14 cellular contexts compared by ENCODE assay signal in the genomic region with DNA sequence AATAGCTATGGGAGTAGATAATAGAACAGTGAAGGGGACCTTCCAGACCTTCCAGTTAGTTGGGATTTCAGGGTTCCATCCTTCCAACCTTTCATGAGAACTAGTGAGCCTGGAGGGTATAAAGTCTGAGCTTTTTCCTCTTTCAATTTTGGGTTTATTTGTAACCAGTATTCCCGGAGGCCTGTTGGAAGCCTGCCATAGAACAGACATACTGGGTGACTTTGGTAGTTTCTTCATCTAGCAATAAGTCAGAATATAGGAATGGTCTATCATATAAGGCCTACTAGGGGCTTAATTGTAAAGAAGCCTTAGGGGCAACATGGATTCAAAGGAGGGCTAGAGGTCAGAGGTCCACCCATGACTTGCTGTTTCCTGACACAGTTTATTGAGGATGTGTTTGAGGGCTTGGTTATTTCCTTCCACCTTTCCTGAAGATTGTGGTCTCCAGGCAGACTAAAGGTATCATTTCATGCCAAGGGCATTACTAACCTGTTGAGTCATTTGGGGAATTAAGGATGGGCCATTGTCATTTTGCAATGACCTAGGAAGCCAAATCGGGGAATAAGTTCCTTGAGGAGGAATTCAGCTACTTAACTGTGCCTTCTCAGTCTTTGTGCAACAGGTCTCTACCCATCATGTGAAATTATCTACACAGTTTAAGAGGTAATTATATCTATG.
"Had no signal": no experiment of that assay in that cellular context is flagged by ENCODE, and none has a peak within 500 bp of the region (broad histone marks: within the 10 kb centered on the region; RNA-seq: fewer than 3 reads in every experiment).

No MANE protein-coding gene starts in this region.

- H3K9me3 Mint-ChIP-seq: activated naive CD4-positive, alpha-beta T cell treated with anti-CD3 and anti-CD28 coated beads for 36 hours; activated naive CD8-positive, alpha-beta T cell treated with anti-CD3 and anti-CD28 coated beads, Interleukin-2, amount 50 U/mL, for 24 hours; memory B cell had no signal

- H3K27ac Mint-ChIP-seq: activated naive CD4-positive, alpha-beta T cell treated with anti-CD3 and anti-CD28 coated beads for 36 hours; activated naive CD8-positive, alpha-beta T cell treated with anti-CD3 and anti-CD28 coated beads, Interleukin-2, amount 50 U/mL, for 24 hours; effector memory CD8-positive, alpha-beta T cell; memory B cell; natural killer cell treated with Interleukin-12 subunit alpha and Interleukin-12 subunit beta and Interleukin-15 and Interleukin-18, amount 100 ng/mL, for 72 hours had no signal

- H3K27me3 Mint-ChIP-seq: activated naive CD8-positive, alpha-beta T cell treated with anti-CD3 and anti-CD28 coated beads, Interleukin-2, amount 50 U/mL, for 24 hours; effector memory CD8-positive, alpha-beta T cell; memory B cell; natural killer cell treated with Interleukin-12 subunit alpha and Interleukin-12 subunit beta and Interleukin-15 and Interleukin-18, amount 100 ng/mL, for 72 hours had no signal

- H3K4me1 Mint-ChIP-seq: activated naive CD8-positive, alpha-beta T cell treated with anti-CD3 and anti-CD28 coated beads, Interleukin-2, amount 50 U/mL, for 24 hours; memory B cell had no signal

- DNase-seq: activated CD4-positive, CD25-positive, alpha-beta regulatory T cell treated with anti-CD3 and anti-CD28 coated beads, Interleukin-2, amount 50 U/mL, for 72 hours; aorta; effector memory CD8-positive, alpha-beta T cell; stimulated activated CD4-positive, alpha-beta T cell treated with anti-CD3 and anti-CD28 coated beads, Interleukin-4, amount 100 ng/mL, for 24 hours; stimulated activated naive CD4-positive, alpha-beta T cell had no signal

- H3K4me3 Mint-ChIP-seq: activated naive CD4-positive, alpha-beta T cell treated with anti-CD3 and anti-CD28 coated beads for 36 hours; activated naive CD8-positive, alpha-beta T cell treated with anti-CD3 and anti-CD28 coated beads, Interleukin-2, amount 50 U/mL, for 24 hours; effector memory CD8-positive, alpha-beta T cell; memory B cell; natural killer cell treated with Interleukin-12 subunit alpha and Interleukin-12 subunit beta and Interleukin-15 and Interleukin-18, amount 100 ng/mL, for 72 hours had no signal

- H3K79me2 ChIP-seq: hepatocyte had no signal

- H3K4me3 ChIP-seq: hepatocyte, left lung, tibial artery, uterus had no signal

- H3K36me3 ChIP-seq: left lung, tibial artery, uterus had no signal

- H3K27ac ChIP-seq: hepatocyte, left lung, tibial artery, uterus had no signal

- H3K4me2 ChIP-seq: hepatocyte had no signal

- H3K4me1 ChIP-seq: left lung, tibial artery, uterus had no signal

- ATAC-seq: activated naive CD8-positive, alpha-beta T cell treated with anti-CD3 and anti-CD28 coated beads, Interleukin-2, amount 50 U/mL, for 24 hours; effector memory CD8-positive, alpha-beta T cell; natural killer cell treated with Interleukin-12 subunit alpha and Interleukin-12 subunit beta and Interleukin-15 and Interleukin-18, amount 100 ng/mL, for 72 hours had no signal

- H3K36me3 Mint-ChIP-seq: memory B cell; natural killer cell treated with Interleukin-12 subunit alpha and Interleukin-12 subunit beta and Interleukin-15 and Interleukin-18, amount 100 ng/mL, for 72 hours had no signal

- H3K9me3 ChIP-seq: left lung, tibial artery, uterus had no signal

- H3K27me3 ChIP-seq: hepatocyte, left lung, tibial artery, uterus had no signal

- FAIRE-seq: small intestine had no signal

- H2AFZ ChIP-seq: hepatocyte had no signal
